Comparison of ENCODE assay signal across 8 cellular contexts in the genomic region with DNA sequence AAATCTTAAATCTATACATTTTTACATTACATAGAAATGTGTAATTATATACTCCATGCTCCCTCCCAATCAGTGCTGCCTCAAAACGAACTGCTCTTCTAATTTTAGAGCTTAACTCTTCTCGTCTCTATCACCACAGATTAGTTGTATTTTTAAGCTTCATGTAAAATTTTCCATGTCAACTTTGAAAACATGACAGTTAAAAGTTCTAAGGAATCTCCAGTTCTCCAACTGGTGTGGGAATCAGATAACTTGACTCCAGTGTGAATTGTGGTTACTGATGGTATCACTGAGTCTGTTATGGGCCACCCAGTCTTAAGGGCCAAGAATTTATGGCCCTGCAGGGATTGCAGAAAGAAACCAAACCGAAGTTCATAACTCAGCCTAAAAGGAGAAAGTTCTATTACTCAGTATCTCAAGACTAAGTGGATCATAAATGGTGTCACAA. TPM values are rescaled to one million over a fixed set of nuclear protein-coding genes. Genes with fewer than 3 reads are reported as not detected.
A peak's percentile ranks its signal among the peaks of the same experiment; 100 is the strongest.
DNase-seq lines count a peak whose midpoint lies in the region; ATAC-seq, FAIRE-seq and TF ChIP-seq lines count a peak whose summit lies in the region.

No MANE protein-coding gene starts in this region.

- H3K4me1 ChIP-seq in hepatocyte (ENCODE audit: insufficient read depth) = peaks cover 70% of the 10 kb centered on the region
- peaks cover 48% of the 10 kb centered on the region for H3K4me1 ChIP-seq in stomach smooth muscle (ENCODE audit: control insufficient read depth, insufficient read depth, low read length)

- WGBS in hepatocyte (ENCODE audit: low lambda C conversion rate, missing lambda C conversion rate) = 34% methylated on average over 3 of the region's 3 CpGs

- H3K4me2 ChIP-seq in hepatocyte = peak overlapping the region; percentile 85

- peaks cover 51% of the 10 kb centered on the region for H3K79me2 ChIP-seq in hepatocyte

- DNase-seq in T-helper 1 cell (no peak), hepatocyte (ENCODE audit: low spot score) (peak; percentile 46), RCC 7860 (ENCODE audit: low spot score) (no peak), hippocampal formation (lab: John Stamatoyannopoulos, UW) (no peak)

- H3K4me3 ChIP-seq in hepatocyte (no peak overlapping the region), stomach smooth muscle (ENCODE audit: low read length in 2 of 2) (peak overlapping the region; percentile 76 to 85)

- peak overlapping the region; percentile 100 for H3K27ac Mint-ChIP-seq in T-helper 1 cell treated with Interleukin-12 subunit alpha and Interleukin-12 subunit beta and Interleukin-4 antibody, amounts not matched to agents 30 μg/mL and 1 μg/mL, for 36 hours

- H3K27me3 ChIP-seq in hepatocyte = no peaks in the 10 kb centered on the region
- H3K27me3 ChIP-seq in stomach smooth muscle (ENCODE audit: control insufficient read depth in 1 of 2, insufficient read depth in 2 of 2, low read length in 2 of 2) = no peaks in the 10 kb centered on the region

- H3K27me3 Mint-ChIP-seq in T-helper 1 cell treated with Interleukin-12 subunit alpha and Interleukin-12 subunit beta and Interleukin-4 antibody, amounts not matched to agents 30 μg/mL and 1 μg/mL, for 36 hours (ENCODE audit: low read depth) = no peaks in the 10 kb centered on the region

- peak overlapping the region; percentile 97; the same call in 1 of the 2 replicates for H3K27ac ChIP-seq in VCaP
- H3K27ac ChIP-seq in hepatocyte = peak overlapping the region; percentile 96
- peak overlapping the region; percentile 99 for H3K27ac ChIP-seq in stomach smooth muscle (ENCODE audit: low read length)

- no peak for FAIRE-seq in RCC 7860 (lab: Jason Lieb, UNC)

- no peaks in the 10 kb centered on the region for H3K9me3 Mint-ChIP-seq in T-helper 1 cell treated with Interleukin-12 subunit alpha and Interleukin-12 subunit beta and Interleukin-4 antibody, amounts not matched to agents 30 μg/mL and 1 μg/mL, for 36 hours

- peak overlapping the region; percentile 100 for H3K4me3 Mint-ChIP-seq in T-helper 1 cell treated with Interleukin-12 subunit alpha and Interleukin-12 subunit beta and Interleukin-4 antibody, amounts not matched to agents 30 μg/mL and 1 μg/mL, for 36 hours

- peak overlapping the region in 1 of 2 donors; percentile 87 for H3K9ac ChIP-seq in stomach smooth muscle (ENCODE audit: low read length in 2 of 2)

- no peaks in the 10 kb centered on the region for H3K9me2 ChIP-seq in hepatocyte (replicated peaks; ENCODE audit: insufficient read depth)

- TF ChIP-seq CTCF in VCaP (conservative IDR thresholded peaks at IDR 0.05) (no peak), hepatocyte (IDR thresholded peaks at IDR 0.05; ENCODE audit: poor library complexity) (no peak)

- peaks cover 56% of the 10 kb centered on the region for H4K20me1 ChIP-seq in hepatocyte (ENCODE audit: insufficient read depth, poor library complexity, severe bottlenecking)

- H3K4me1 Mint-ChIP-seq in T-helper 1 cell treated with Interleukin-12 subunit alpha and Interleukin-12 subunit beta and Interleukin-4 antibody, amounts not matched to agents 30 μg/mL and 1 μg/mL, for 36 hours (ENCODE audit: low read depth) = peaks cover 60% of the 10 kb centered on the region

- H3K36me3 Mint-ChIP-seq in T-helper 1 cell treated with Interleukin-12 subunit alpha and Interleukin-12 subunit beta and Interleukin-4 antibody, amounts not matched to agents 30 μg/mL and 1 μg/mL, for 36 hours (ENCODE audit: low read depth) = peaks cover 1% of the 10 kb centered on the region

- no peak overlapping the region for H2AFZ ChIP-seq in hepatocyte

- H3K9me3 ChIP-seq in hepatocyte (ENCODE audit: low read depth) = no peaks in the 10 kb centered on the region
- H3K9me3 ChIP-seq in stomach smooth muscle (ENCODE audit: control insufficient read depth in 2 of 2, low read length in 2 of 2) = no peaks in the 10 kb centered on the region

- H3K36me3 ChIP-seq in hepatocyte (replicated peaks; ENCODE audit: insufficient read depth, low read depth) (no peaks in the 10 kb centered on the region), stomach smooth muscle (ENCODE audit: control insufficient read depth in 2 of 2, insufficient read depth in 2 of 2, low read length in 2 of 2) (peaks cover 0 to 7% of the 10 kb centered on the region in 2 donors)

- no peak for ATAC-seq in GM18502 (IDR thresholded peaks at IDR 0.05; ENCODE audit: poor library complexity, unreplicated experiment)

RNA-seq across cellular contexts. Expression of a gene that starts 31.7 kb away (rescaled TPM):
- total RNA-seq in hepatocyte = 65.8 and 69.7 TPM in 2 replicates
- polyA plus RNA-seq in hepatocyte = 70.8 and 80.7 TPM in 2 replicates
